ENCODE assay signal across 1 cellular context in genomic region chr19:53612762-53613526, GRCh38.
A peak's percentile ranks its signal among the peaks of the same experiment; 100 is the strongest.
TF ChIP-seq lines count a peak whose summit lies in the region.

No MANE protein-coding gene starts in this region.

TF ChIP-seq in HepG2, 621 proteins besides CTCF, POLR2A, EP300 and RAD21 (continued from another document and continues in another):
- no peak for TF ChIP-seq ZBED4 (CRISPR knock-in tag; IDR thresholded peaks at IDR 0.05; ENCODE audit: borderline replicate concordance)
- TF ChIP-seq ZNF331 (CRISPR knock-in tag; IDR thresholded peaks at IDR 0.05): 0 out of 2 replicates have a peak, but pooled peaks have one; percentile 52
- TF ChIP-seq PAXIP1 (CRISPR knock-in tag; conservative IDR thresholded peaks at IDR 0.05): peak; percentile 64; the same call in 1 of the 2 replicates
- TF ChIP-seq ZNF407 (CRISPR knock-in tag; IDR thresholded peaks at IDR 0.05; ENCODE audit: not compliant biosample characterization): no peak
- no peak for TF ChIP-seq TOE1 (CRISPR knock-in tag; IDR thresholded peaks at IDR 0.05)
- no peak for TF ChIP-seq ZNF605 (CRISPR knock-in tag; IDR thresholded peaks at IDR 0.05)
- TF ChIP-seq ZBTB14 (CRISPR knock-in tag; IDR thresholded peaks at IDR 0.05): no peak
- no peak for TF ChIP-seq RBM39 (IDR thresholded peaks at IDR 0.05; ENCODE audit: low read depth, low read length, poor library complexity, severe bottlenecking)
- TF ChIP-seq MLXIP (CRISPR knock-in tag; IDR thresholded peaks at IDR 0.05; ENCODE audit: borderline replicate concordance): no peak
- TF ChIP-seq ZNF556 (CRISPR knock-in tag; IDR thresholded peaks at IDR 0.05; ENCODE audit: borderline replicate concordance): no peak
- no peak for TF ChIP-seq TBL1XR1 (IDR thresholded peaks at IDR 0.05; ENCODE audit: borderline replicate concordance, low read length, partially characterized antibody)
- TF ChIP-seq ZNF615 (CRISPR knock-in tag; IDR thresholded peaks at IDR 0.05; ENCODE audit: borderline replicate concordance): no peak
- TF ChIP-seq ZNF616 (CRISPR knock-in tag; IDR thresholded peaks at IDR 0.05; ENCODE audit: low read depth): no peak
- TF ChIP-seq IRX3 (CRISPR knock-in tag; IDR thresholded peaks at IDR 0.05; ENCODE audit: borderline replicate concordance, low read depth): no peak
- TF ChIP-seq MYNN (CRISPR knock-in tag; IDR thresholded peaks at IDR 0.05; ENCODE audit: low read depth): no peak
- TF ChIP-seq FOSL1 (CRISPR knock-in tag; IDR thresholded peaks at IDR 0.05; ENCODE audit: borderline replicate concordance): no peak
- no peak for TF ChIP-seq NONO (IDR thresholded peaks at IDR 0.05)
- no peak for TF ChIP-seq NONO (CRISPR knock-in tag; conservative IDR thresholded peaks at IDR 0.05)
- no peak for TF ChIP-seq ZNF670 (CRISPR knock-in tag; IDR thresholded peaks at IDR 0.05; ENCODE audit: borderline replicate concordance)
- TF ChIP-seq FOXO1 (CRISPR knock-in tag; IDR thresholded peaks at IDR 0.05): no peak
- no peak for TF ChIP-seq HOXA7 (CRISPR knock-in tag; IDR thresholded peaks at IDR 0.05)
- TF ChIP-seq TEF (CRISPR knock-in tag; IDR thresholded peaks at IDR 0.05): no peak
- TF ChIP-seq MIXL1 (CRISPR knock-in tag; IDR thresholded peaks at IDR 0.05): 0 out of 2 replicates have a peak, but pooled peaks have one; percentile 17
- TF ChIP-seq ZKSCAN1 (IDR thresholded peaks at IDR 0.05; ENCODE audit: low read length): no peak
- peak; percentile 31; the same call in 1 of the 2 replicates for TF ChIP-seq PHF21A (CRISPR knock-in tag; IDR thresholded peaks at IDR 0.05)
- TF ChIP-seq RBAK (CRISPR knock-in tag; IDR thresholded peaks at IDR 0.05): no peak
- TF ChIP-seq NFKBIZ (CRISPR knock-in tag; IDR thresholded peaks at IDR 0.05): no peak
- TF ChIP-seq ZNF350 (CRISPR knock-in tag; IDR thresholded peaks at IDR 0.05; ENCODE audit: borderline replicate concordance, low read depth): no peak
- TF ChIP-seq ZNF768 (CRISPR knock-in tag; IDR thresholded peaks at IDR 0.05): peak; percentile 76
- TF ChIP-seq THAP8 (CRISPR knock-in tag; IDR thresholded peaks at IDR 0.05; ENCODE audit: borderline replicate concordance): no peak
- TF ChIP-seq FOXJ3 (CRISPR knock-in tag; IDR thresholded peaks at IDR 0.05; ENCODE audit: borderline replicate concordance): no peak
- TF ChIP-seq TEAD3 (CRISPR knock-in tag; optimal IDR thresholded peaks at IDR 0.05; ENCODE audit: borderline replicate concordance): peak; percentile 88
- no peak for TF ChIP-seq THAP9 (CRISPR knock-in tag; IDR thresholded peaks at IDR 0.05; ENCODE audit: borderline replicate concordance)
